In genomic region chr14:34873591-34874385, GRCh38 we compare ENCODE assay signal across 1 cellular context.
TF ChIP-seq lines count a peak whose summit lies in the region.

No MANE protein-coding gene starts in this region.

TF ChIP-seq in H1, 55 proteins besides CTCF, POLR2A, EP300 and RAD21:
- TF ChIP-seq EGR1 (IDR thresholded peaks at IDR 0.05; ENCODE audit: borderline replicate concordance, low read depth, low read length) (peak; percentile 10; the same call in 1 of the 2 replicates), CREB1 (IDR thresholded peaks at IDR 0.05) (0 out of 2 replicates have a peak, but pooled peaks have one; percentile 5), POLR2AphosphoS5 (IDR thresholded peaks at IDR 0.05; ENCODE audit: low read depth, low read length) (peak; percentile 63), SAP30 (IDR thresholded peaks at IDR 0.05; ENCODE audit: insufficient read depth, insufficient replicate concordance, low read length) (peak; percentile 4), TBP (IDR thresholded peaks at IDR 0.05; ENCODE audit: low read depth, low read length) (no peak), KDM1A (IDR thresholded peaks at IDR 0.05; ENCODE audit: borderline replicate concordance, low read length) (0 out of 2 replicates have a peak, but pooled peaks have one; percentile 19), SP4 (IDR thresholded peaks at IDR 0.05; ENCODE audit: low read length) (no peak), NANOG (IDR thresholded peaks at IDR 0.05; ENCODE audit: insufficient read depth, low read depth, low read length, poor library complexity, severe bottlenecking) (no peak), SIN3A (conservative IDR thresholded peaks at IDR 0.05 in 1 of 2, IDR thresholded peaks at IDR 0.05 in 1 of 2; ENCODE audit: low read depth in 1 of 2, low read length in 2 of 2) (0 out of 4 replicates have a peak, but pooled peaks of 1 of the 2 experiments have one; percentile 1), GTF2F1 (IDR thresholded peaks at IDR 0.05; ENCODE audit: borderline replicate concordance, low read depth, low read length) (no peak), GABPA (IDR thresholded peaks at IDR 0.05; ENCODE audit: borderline replicate concordance, insufficient read depth, low read length) (0 out of 2 replicates have a peak, but pooled peaks have one; percentile 20), BACH1 (IDR thresholded peaks at IDR 0.05; ENCODE audit: low read length) (peak; percentile 68), HDAC2 (IDR thresholded peaks at IDR 0.05; ENCODE audit: borderline replicate concordance in 1 of 2, low read depth in 2 of 2, low read length in 2 of 2) (peak; percentile 18 to 73; a peak in 2 of 4 replicates), ASH2L (IDR thresholded peaks at IDR 0.05; ENCODE audit: low read length) (peak; percentile 98), TAF7 (optimal IDR thresholded peaks at IDR 0.05; ENCODE audit: borderline replicate concordance, low read depth, low read length) (peak; percentile 32), KDM4A (IDR thresholded peaks at IDR 0.05; ENCODE audit: low read depth, low read length, severe bottlenecking) (peak; percentile 86), PHF8 (conservative IDR thresholded peaks at IDR 0.05; ENCODE audit: low read depth, low read length) (peak; percentile 6), TAF1 (IDR thresholded peaks at IDR 0.05; ENCODE audit: low read depth, low read length) (peak; percentile 44; the same call in 1 of the 2 replicates), E2F6 (IDR thresholded peaks at IDR 0.05) (peak; percentile 65)
